Comparison of ENCODE assay signal across 23 cellular contexts in the genomic region with DNA sequence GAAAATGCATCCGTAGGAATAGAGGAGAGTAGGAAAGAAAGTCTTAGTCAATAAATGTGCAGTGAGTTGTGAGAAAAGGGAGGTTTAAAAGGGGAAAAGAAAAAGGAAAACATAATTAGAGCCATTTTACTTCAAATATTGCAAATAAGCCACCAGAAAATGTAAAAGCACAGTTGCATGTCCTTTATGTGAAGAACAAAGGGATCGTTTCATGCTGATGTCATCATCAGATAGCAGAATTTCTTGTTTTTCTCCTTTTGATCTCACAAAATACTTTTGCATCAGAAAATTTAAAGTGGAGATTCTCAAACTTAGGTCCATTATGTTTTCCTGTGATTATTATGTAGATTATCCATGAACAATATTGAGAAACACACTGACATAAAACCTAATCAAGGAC.
"Had no signal": no experiment of that assay in that cellular context is flagged by ENCODE, and none has a peak within 500 bp of the region (broad histone marks: within the 10 kb centered on the region; RNA-seq: fewer than 3 reads in every experiment).

No MANE protein-coding gene starts in this region.

- H3K9me3 ChIP-seq: adrenal gland, ascending aorta, pancreas, thyroid gland had no signal

- DNase-seq: activated CD4-positive, alpha-beta T cell treated with anti-CD3 and anti-CD28 coated beads for 1 hour; activated CD4-positive, alpha-beta T cell treated with anti-CD3 and anti-CD28 coated beads, Interleukin-2, amount 50 U/mL, for 1 hour; activated T-cell treated with anti-CD3 and anti-CD28 coated beads, Interleukin-2, amount 50 U/mL, for 1 hour; adrenal gland; brain microvascular endothelial cell; central memory CD4-positive, alpha-beta T cell; effector memory CD4-positive, alpha-beta T cell; esophagus squamous epithelium; heart right ventricle; kidney; nephron progenitor cell; pancreas; psoas muscle; stimulated activated CD4-positive, alpha-beta T cell treated with anti-CD3 and anti-CD28 coated beads, Interleukin-12 subunit alpha, Interleukin-12 subunit beta, amount 100 ng/mL, for 4 hours; substantia nigra; thyroid gland had no signal

- H3K4me1 Mint-ChIP-seq: nephron progenitor cell had no signal

- H3K4me1 ChIP-seq: adrenal gland, esophagus squamous epithelium, pancreas, psoas muscle, right atrium auricular region, thyroid gland had no signal

- H3K4me3 ChIP-seq: adrenal gland, ascending aorta, esophagus squamous epithelium, heart right ventricle, lung, pancreas, psoas muscle, right atrium auricular region, thyroid gland had no signal

- H3K27ac ChIP-seq: adrenal gland, brain microvascular endothelial cell, esophagus squamous epithelium, heart right ventricle, pancreas, psoas muscle, right atrium auricular region, thyroid gland had no signal

- H3K36me3 ChIP-seq: adrenal gland, ascending aorta, brain microvascular endothelial cell, esophagus squamous epithelium, heart right ventricle, pancreas, right atrium auricular region, thyroid gland had no signal

- H3K27me3 Mint-ChIP-seq: activated naive CD8-positive, alpha-beta T cell; stimulated activated naive CD8-positive, alpha-beta T cell treated with anti-CD3 and anti-CD28 coated beads, Interleukin-15, Interleukin-2, amounts not matched to agents 100 ng/mL and 50 ng/mL, for 24 hours had no signal

- H3K4me3 Mint-ChIP-seq: activated naive CD8-positive, alpha-beta T cell; nephron progenitor cell; stimulated activated naive CD8-positive, alpha-beta T cell treated with anti-CD3 and anti-CD28 coated beads, Interleukin-15, Interleukin-2, amounts not matched to agents 100 ng/mL and 50 ng/mL, for 24 hours; T-helper 2 cell treated with Interferon-gamma antibody and Interleukin-4, amounts not matched to agents 5 μg/mL and 100 μg/mL, for 36 hours had no signal

- ATAC-seq: heart right ventricle, left lobe of liver, pancreas, psoas muscle had no signal

- H3K27ac Mint-ChIP-seq: activated naive CD8-positive, alpha-beta T cell; nephron progenitor cell; stimulated activated naive CD8-positive, alpha-beta T cell treated with anti-CD3 and anti-CD28 coated beads, Interleukin-15, Interleukin-2, amounts not matched to agents 100 ng/mL and 50 ng/mL, for 24 hours; T-helper 2 cell treated with Interferon-gamma antibody and Interleukin-4, amounts not matched to agents 5 μg/mL and 100 μg/mL, for 36 hours had no signal

- H3K27me3 ChIP-seq: adrenal gland, ascending aorta, brain microvascular endothelial cell, esophagus squamous epithelium, heart right ventricle, pancreas, right atrium auricular region, thyroid gland had no signal

- H3K36me3 Mint-ChIP-seq: activated naive CD8-positive, alpha-beta T cell had no signal
